Comparison of ENCODE assay signal across 19 cellular contexts in the genomic region with DNA sequence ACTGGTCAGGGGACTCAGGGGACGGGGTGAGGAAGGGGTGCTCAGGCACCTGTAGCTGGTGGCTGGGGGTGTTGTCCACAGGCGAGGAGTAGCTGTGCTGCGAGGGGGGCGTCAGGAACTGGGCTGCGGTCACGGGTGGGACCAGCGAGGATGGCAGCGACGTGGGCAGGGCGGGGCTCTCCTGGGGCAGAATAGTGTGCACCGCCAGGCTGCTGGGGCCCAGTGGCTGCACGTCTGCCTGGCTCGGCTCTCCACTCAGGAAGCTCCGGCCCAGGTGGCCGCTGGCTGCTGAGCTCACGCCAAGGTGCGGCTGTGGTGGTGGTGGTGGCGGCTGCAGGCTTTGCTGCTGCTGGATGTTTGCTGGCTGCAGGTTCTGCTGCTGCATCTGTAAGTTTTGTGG. TPM values are rescaled to one million over a fixed set of nuclear protein-coding genes. Genes with fewer than 3 reads are reported as not detected.
DNase-seq lines count a peak whose midpoint lies in the region; ATAC-seq, FAIRE-seq and TF ChIP-seq lines count a peak whose summit lies in the region.
"Had no signal": no experiment of that assay in that cellular context is flagged by ENCODE, and none has a peak within 500 bp of the region (broad histone marks: within the 10 kb centered on the region; RNA-seq: fewer than 3 reads in every experiment).

No MANE protein-coding gene starts in this region.

- H3K27me3 ChIP-seq in H9 (ENCODE audit: insufficient read depth, low read length) (no peaks in the 10 kb centered on the region), endothelial cell of umbilical vein (ENCODE audit: control insufficient read depth in 2 of 2, insufficient read depth in 2 of 2, low read length in 2 of 2) (no peaks in the 10 kb centered on the region), neuronal stem cell (ENCODE audit: control insufficient read depth in 3 of 3, insufficient read depth in 3 of 3, low read depth in 1 of 3, low read length in 3 of 3) (no peaks in the 10 kb centered on the region), HepG2 (ENCODE audit: control insufficient read depth in 1 of 2, insufficient read depth in 2 of 2, low read length in 2 of 2) (peaks cover 4 to 17% of the 10 kb centered on the region in 2 experiments; a peak in 3 of 5 replicates)
- H3K27me3 ChIP-seq: BLaER1 had no signal

- FAIRE-seq in endothelial cell of umbilical vein (lab: Jason Lieb, UNC) (no peak), HepG2 (lab: Jason Lieb, UNC) (no peak)
- FAIRE-seq: H54 had no signal

- no peak overlapping the region for H2BK15ac ChIP-seq in H9 (ENCODE audit: low read depth, low read length)
- no peak overlapping the region for H2BK15ac ChIP-seq in neuronal stem cell (ENCODE audit: low read length)

- no peak overlapping the region for H2BK5ac ChIP-seq in H9 (ENCODE audit: insufficient read length, low read length)
- H2BK5ac ChIP-seq in neuronal stem cell (ENCODE audit: low read length), result no peak overlapping the region

- H3K4me1 ChIP-seq in H9 (ENCODE audit: insufficient read depth, low read length) (no peaks in the 10 kb centered on the region), endothelial cell of umbilical vein (ENCODE audit: control insufficient read depth, extremely low read depth, insufficient read depth, low read length) (no peaks in the 10 kb centered on the region), neuronal stem cell (ENCODE audit: control insufficient read depth in 2 of 2, insufficient read depth in 1 of 2, low read depth in 1 of 2, low read length in 2 of 2) (peaks cover 0 to 11% of the 10 kb centered on the region in 2 donors), HepG2 (ENCODE audit: insufficient read depth, low read length) (no peaks in the 10 kb centered on the region)

- H2BK12ac ChIP-seq in H9 (ENCODE audit: insufficient read length, low read depth, low read length), result no peak overlapping the region
- H2BK12ac ChIP-seq in neuronal stem cell (ENCODE audit: low read length), result no peak overlapping the region

- H2BK20ac ChIP-seq in H9 (ENCODE audit: low read depth, low read length, poor library complexity, severe bottlenecking), result no peak overlapping the region

- ATAC-seq in GM18519 (IDR thresholded peaks at IDR 0.05; ENCODE audit: low FRiP score, unreplicated experiment) (no peak), HepG2 (no peak)

- no peak overlapping the region for H2BK120ac ChIP-seq in H9 (ENCODE audit: low read depth, low read length, poor library complexity, severe bottlenecking)
- H2BK120ac ChIP-seq in neuronal stem cell (ENCODE audit: low read depth, low read length), result no peak overlapping the region

- H3K18ac ChIP-seq in H9 (ENCODE audit: insufficient read length, low read depth, low read length) (no peak overlapping the region), neuronal stem cell (ENCODE audit: low read length) (no peak overlapping the region)

- no CpG with 5 or more reads among the region's 18 CpGs for WGBS in H9 (ENCODE audit: extremely low coverage, insufficient read length, low lambda C conversion rate)
- WGBS in neuronal stem cell (ENCODE audit: extremely low coverage in 2 of 2, insufficient read length in 2 of 2, insufficient replicate concordance in 1 of 2), 2 donors, result no CpG with 5 or more reads among the region's 18 CpGs
- WGBS in HepG2 (ENCODE audit: low lambda C conversion rate), result 90% methylated on average over 13 of the region's 18 CpGs

- no peaks in the 10 kb centered on the region for H3K9me1 ChIP-seq in endothelial cell of umbilical vein (replicated peaks; ENCODE audit: control insufficient read depth, extremely low read depth, insufficient read depth, low read length)

- TF ChIP-seq CTCF in H9 (conservative IDR thresholded peaks at IDR 0.05), result no peak
- no peak for TF ChIP-seq CTCF in RWPE1 (conservative IDR thresholded peaks at IDR 0.05; ENCODE audit: low read depth)
- TF ChIP-seq CTCF in endothelial cell of umbilical vein (IDR thresholded peaks at IDR 0.05; ENCODE audit: extremely low read depth in 1 of 2, insufficient read depth in 1 of 2, low read depth in 1 of 2, low read length in 2 of 2), result no peak
- TF ChIP-seq CTCF in HepG2 (CRISPR knock-in tag; IDR thresholded peaks at IDR 0.05), result no peak

- H3K27ac Mint-ChIP-seq in H9, result peak overlapping the region in 2 of 3 experiments; percentile 61 to 64; a peak in 2 of 7 replicates
- H3K27ac Mint-ChIP-seq: CD4-positive, alpha-beta T cell had no signal

- H2AFZ ChIP-seq in H9 (ENCODE audit: low read length), result no peak overlapping the region
- H2AFZ ChIP-seq in endothelial cell of umbilical vein (ENCODE audit: low read depth, low read length), result no peak overlapping the region
- H2AFZ ChIP-seq in neuronal stem cell (ENCODE audit: low read length), result no peak overlapping the region
- no peak overlapping the region for H2AFZ ChIP-seq in HepG2 (ENCODE audit: low read length)
- H2AFZ ChIP-seq: PC-9 had no signal

- no peak for TF ChIP-seq EP300 in HepG2 (IDR thresholded peaks at IDR 0.05; ENCODE audit: low read depth in 2 of 2, low read length in 2 of 2)
- TF ChIP-seq EP300 in HepG2 (CRISPR knock-in tag; IDR thresholded peaks at IDR 0.05; ENCODE audit: borderline replicate concordance), result no peak

- TF ChIP-seq POLR2A in endothelial cell of umbilical vein (IDR thresholded peaks at IDR 0.05; ENCODE audit: low read depth, low read length) (no peak), HepG2 (IDR thresholded peaks at IDR 0.05; ENCODE audit: insufficient read depth in 1 of 2, low read depth in 2 of 2, low read length in 2 of 2) (no peak)

- peaks cover 7 to 41% (median 32%) of the 10 kb centered on the region in 3 experiments; a peak in 6 of 7 replicates for H3K36me3 Mint-ChIP-seq in H9 (ENCODE audit: insufficient read depth in 1 of 3, low read depth in 3 of 3)

- no peaks in the 10 kb centered on the region for H3K9me3 Mint-ChIP-seq in H9
- H3K9me3 Mint-ChIP-seq: CD4-positive, alpha-beta T cell had no signal

- BruUV-seq in endothelial cell of umbilical vein (replicated peaks; lab: Mats Ljungman, UMichigan) (TSS peak; percentile 26), HepG2 (replicated peaks; lab: Mats Ljungman, UMichigan) (no TSS peak)

- no peak overlapping the region for H4K5ac ChIP-seq in H9 (ENCODE audit: insufficient read length, low read depth, low read length)

- dilution Hi-C loops in endothelial cell of umbilical vein (cut with MboI; ENCODE audit: extremely low pct_ligation_motif_present, low sequenced_read_pairs), result no loop called here

- H3K23ac ChIP-seq in H9 (ENCODE audit: insufficient read length, low read depth, low read length) (no peak overlapping the region), neuronal stem cell (ENCODE audit: low read depth, low read length, poor library complexity) (peak overlapping the region; percentile 20)

- H3K4ac ChIP-seq in H9 (ENCODE audit: low read depth, low read length) (no peak overlapping the region), neuronal stem cell (ENCODE audit: low read length) (no peak overlapping the region)

- CTCF ChIA-PET in RWPE1 (lab: Yijun Ruan, JAX), result interaction anchor here (0.6 to 1.0 kb wide), 3 partner anchors 42 to 130 kb away, joined by 3 to 4 read pairs (median 3); no protein-coding TSS in a partner anchor
- CTCF ChIA-PET in endothelial cell of umbilical vein (lab: Charles Lee), result interaction anchor here (0.8 to 1.0 kb wide), 3 partner anchors 11 to 131 kb away, joined by 3 read pairs; no protein-coding TSS in a partner anchor
- CTCF ChIA-PET in HepG2 (lab: Yijun Ruan, JAX; ENCODE audit: low intra/inter-chr PET ratio, low total read pairs), result no interaction called here

- no peak overlapping the region for H3K4me3 ChIP-seq in endothelial cell of umbilical vein (replicated peaks in 1 of 3; ENCODE audit: insufficient read depth in 1 of 3, low read depth in 1 of 3, low read length in 3 of 3)
- H3K4me3 ChIP-seq in neuronal stem cell (ENCODE audit: low read length in 2 of 2), result peak overlapping the region in 1 of 2 donors; percentile 27
- H3K4me3 ChIP-seq in HepG2 (replicated peaks in 1 of 3; ENCODE audit: insufficient read depth in 1 of 3, low read depth in 2 of 3, low read length in 3 of 3), result no peak overlapping the region
- H3K4me3 ChIP-seq: BLaER1, PC-9 had no signal

- no peak overlapping the region for H4K91ac ChIP-seq in H9 (ENCODE audit: insufficient read length, low read depth, low read length)
- no peak overlapping the region for H4K91ac ChIP-seq in neuronal stem cell (ENCODE audit: low read depth, low read length, poor library complexity)

- no peak overlapping the region for H3K27ac ChIP-seq in H9 (ENCODE audit: insufficient read length, low read depth, low read length)
- peak overlapping the region; percentile 31 for H3K27ac ChIP-seq in RWPE1
- no peak overlapping the region for H3K27ac ChIP-seq in endothelial cell of umbilical vein (ENCODE audit: insufficient read depth, low read depth, low read length)
- no peak overlapping the region for H3K27ac ChIP-seq in neuronal stem cell (replicated peaks; ENCODE audit: low read length)
- H3K27ac ChIP-seq in HepG2 (ENCODE audit: extremely low read length, insufficient read depth, low read length), result no peak overlapping the region
- H3K27ac ChIP-seq: BLaER1, PC-9 had no signal

- POLR2A ChIA-PET in RWPE1 (lab: Yijun Ruan, JAX; ENCODE audit: low non-redundant PET) (interaction anchor here (0.5 kb wide), 1 partner anchor 126 kb away, joined by 3 read pairs; no protein-coding TSS in a partner anchor), endothelial cell of umbilical vein (lab: Charles Lee) (no interaction called here), HepG2 (lab: Yijun Ruan, JAX) (no interaction called here)

- H3K36me3 ChIP-seq in endothelial cell of umbilical vein (ENCODE audit: control insufficient read depth in 2 of 2, extremely low read depth in 1 of 2, insufficient read depth in 2 of 2, low read length in 2 of 2) (peaks cover 27 to 59% of the 10 kb centered on the region in 2 experiments), neuronal stem cell (replicated peaks in 1 of 2; ENCODE audit: control insufficient read depth in 2 of 2, insufficient read depth in 2 of 2, low read length in 2 of 2) (peaks cover 55 to 72% of the 10 kb centered on the region in 2 donors), HepG2 (replicated peaks in 1 of 2; ENCODE audit: control insufficient read depth in 1 of 2, insufficient read depth in 2 of 2, low read length in 2 of 2) (no peaks in the 10 kb centered on the region)

- no peak overlapping the region for H3K4me3 Mint-ChIP-seq in H9
- H3K4me3 Mint-ChIP-seq: CD4-positive, alpha-beta T cell had no signal

- no peak for DNase-seq in H9
- DNase-seq in RWPE1 (ENCODE audit: low spot score), result no peak
- DNase-seq in endothelial cell of umbilical vein (ENCODE audit: low read depth, low spot score), result no peak
- DNase-seq in neuronal stem cell (ENCODE audit: low spot score), result no peak
- DNase-seq in NCI-H146 (lab: John Stamatoyannopoulos, UW), result no peak
- no peak for DNase-seq in HepG2 (ENCODE audit: low spot score)
- DNase-seq: CD4-positive, alpha-beta T cell; COR-L47; DMS79; KBM-7; MM.1S; NCI-H1048; NCI-H1436; NCI-H1930; NCI-H69; PC-9 had no signal

- H2AK5ac ChIP-seq in H9 (ENCODE audit: insufficient read length, low read length), result no peak overlapping the region
- no peak overlapping the region for H2AK5ac ChIP-seq in neuronal stem cell (ENCODE audit: low read depth, low read length)

- H3K14ac ChIP-seq in H9 (ENCODE audit: insufficient read depth, low read length) (no peak overlapping the region), neuronal stem cell (ENCODE audit: low read length) (peak overlapping the region; percentile 8)

- H3K79me1 ChIP-seq in H9 (ENCODE audit: insufficient read depth, low read depth, low read length, poor library complexity, severe bottlenecking), result no peaks in the 10 kb centered on the region
- peaks cover 20% of the 10 kb centered on the region for H3K79me1 ChIP-seq in neuronal stem cell (ENCODE audit: low read depth, low read length)

- H3K79me2 ChIP-seq in H9 (ENCODE audit: insufficient read depth, low read length), result no peaks in the 10 kb centered on the region
- no peaks in the 10 kb centered on the region for H3K79me2 ChIP-seq in endothelial cell of umbilical vein (ENCODE audit: control insufficient read depth, insufficient read depth, low read length)
- H3K79me2 ChIP-seq in HepG2 (ENCODE audit: insufficient read depth, low read length), result no peaks in the 10 kb centered on the region

- H3T11ph ChIP-seq in H9 (ENCODE audit: low read length), result no peak overlapping the region

- TF ChIP-seq RAD21 in HepG2 (CRISPR knock-in tag; IDR thresholded peaks at IDR 0.05), result no peak

- no peaks in the 10 kb centered on the region; the same call in 1 of the 2 replicates for H3K27me3 Mint-ChIP-seq in H9 (ENCODE audit: low read depth)
- H3K27me3 Mint-ChIP-seq: CD4-positive, alpha-beta T cell had no signal

- no peaks in the 10 kb centered on the region for H4K20me1 ChIP-seq in H9 (ENCODE audit: control insufficient read depth, insufficient read depth, insufficient read length)
- H4K20me1 ChIP-seq in endothelial cell of umbilical vein (replicated peaks; ENCODE audit: control insufficient read depth, extremely low read depth, insufficient read depth, low read length), result peaks cover 2% of the 10 kb centered on the region
- peaks cover 2% of the 10 kb centered on the region; the same call in 1 of the 2 replicates for H4K20me1 ChIP-seq in HepG2 (ENCODE audit: insufficient read depth, low read length)

- no peaks in the 10 kb centered on the region for H3K23me2 ChIP-seq in H9 (ENCODE audit: insufficient read length, low read depth, low read length, poor library complexity, severe bottlenecking)

- no peak overlapping the region for H3K56ac ChIP-seq in H9 (ENCODE audit: insufficient read length, low read depth, low read length)

- in situ Hi-C loops in HepG2 (cut with HindIII; ENCODE audit: extremely low pct_ligation_motif_present, low pct_unique_long_range_greater_than_20kb), result no loop called here

- H3K4me1 Mint-ChIP-seq in H9, result no peaks in the 10 kb centered on the region

- no peak overlapping the region for H4K8ac ChIP-seq in H9 (replicated peaks; ENCODE audit: insufficient read length, low read depth, low read length)
- peak overlapping the region; percentile 86 for H4K8ac ChIP-seq in neuronal stem cell (ENCODE audit: low read depth, low read length)

- no peaks in the 10 kb centered on the region for H3K9me3 ChIP-seq in H9 (ENCODE audit: control insufficient read depth, low read depth, low read length)
- H3K9me3 ChIP-seq in endothelial cell of umbilical vein (replicated peaks; ENCODE audit: control insufficient read depth, insufficient read depth, low read length), result no peaks in the 10 kb centered on the region
- peaks cover 0 to 3% of the 10 kb centered on the region in 2 donors for H3K9me3 ChIP-seq in neuronal stem cell (replicated peaks in 1 of 2; ENCODE audit: control insufficient read depth in 2 of 2, insufficient read depth in 1 of 2, low read depth in 1 of 2, low read length in 2 of 2)
- H3K9me3 ChIP-seq in HepG2 (ENCODE audit: low read length), result no peaks in the 10 kb centered on the region
- H3K9me3 ChIP-seq: BLaER1 had no signal

- intact Hi-C loops in endothelial cell of umbilical vein (cut with micrococcal nuclease) (no loop called here), HepG2 (cut with micrococcal nuclease; ENCODE audit: unreplicated experiment) (no loop called here)

- no peak overlapping the region for H3K9ac ChIP-seq in H9 (ENCODE audit: extremely low read depth, insufficient read length, low read length)
- H3K9ac ChIP-seq in endothelial cell of umbilical vein (replicated peaks; ENCODE audit: extremely low read depth, insufficient read depth, low read length), result no peak overlapping the region
- no peak overlapping the region for H3K9ac ChIP-seq in neuronal stem cell (ENCODE audit: low read depth, low read length, poor library complexity)
- H3K9ac ChIP-seq in HepG2 (ENCODE audit: insufficient read depth, low read depth, low read length), result no peak overlapping the region
- H3K9ac ChIP-seq: BLaER1 had no signal

- H3K4me2 ChIP-seq in H9 (ENCODE audit: insufficient read depth, insufficient read length, low read length) (no peak overlapping the region), endothelial cell of umbilical vein (ENCODE audit: insufficient read depth, low read length) (no peak overlapping the region), neuronal stem cell (ENCODE audit: insufficient read depth, low read length, poor library complexity, severe bottlenecking) (no peak overlapping the region), HepG2 (ENCODE audit: low read depth, low read length) (no peak overlapping the region)
- H3K4me2 ChIP-seq: BLaER1, PC-9 had no signal

RNA-seq across cellular contexts. Expression of a gene that starts 13.3 kb away (rescaled TPM):
- total RNA-seq in H9 (2021) (52.1 and 56.4 TPM in 2 replicates), endothelial cell of umbilical vein (76.7 and 80.6 TPM in 2 replicates), HepG2 (2016; rRNA removed; fragmentation: Illumina TruSeq; extraction: Trizol) (15.9 and 27.7 TPM in 2 replicates)
- polyA plus RNA-seq in endothelial cell of umbilical vein (33.5 and 34.5 TPM in 2 replicates), HepG2 (2011; rRNA removed) (17.9 and 18.9 TPM in 2 replicates)
- 38.4 and 38.9 TPM in 2 replicates for polyA plus RNA-seq in endothelial cell of umbilical vein (2011; cell fraction: cytosol; rRNA removed)
- 116 and 118 TPM in 2 replicates for polyA plus RNA-seq in endothelial cell of umbilical vein (2011; cell fraction: nucleus; rRNA removed)
- polyA plus RNA-seq in endothelial cell of umbilical vein (2012), result 61.7 and 62.2 TPM in 2 replicates
- 41.8 and 45.2 TPM in 2 replicates for polyA minus RNA-seq in endothelial cell of umbilical vein
- polyA minus RNA-seq in endothelial cell of umbilical vein (2011; cell fraction: cytosol; rRNA and poly(A)+ RNA removed), result 46.3 TPM
- 40.9 and 44.0 TPM in 2 replicates for polyA minus RNA-seq in endothelial cell of umbilical vein (2011; cell fraction: nucleus; rRNA and poly(A)+ RNA removed)
- polyA plus RNA-seq in neuronal stem cell (2013, experiment 1 of 2), result 14.7 TPM
- 15.9 TPM for polyA plus RNA-seq in neuronal stem cell (2013, experiment 2 of 2)
- total RNA-seq in HepG2 (2016; cell fraction: cytosol; rRNA removed; fragmentation: Illumina TruSeq; extraction: Trizol; ENCODE audit: low read depth), result 3.9 TPM in 2 replicates
- total RNA-seq in HepG2 (2016; cell fraction: insoluble cytoplasmic fraction; rRNA removed; fragmentation: Illumina TruSeq; extraction: Trizol), result 15.7 and 21.0 TPM in 2 replicates
- total RNA-seq in HepG2 (2016; cell fraction: membrane; rRNA removed; fragmentation: Illumina TruSeq; extraction: Trizol), result 12.2 and 12.3 TPM in 2 replicates
- total RNA-seq in HepG2 (2016; cell fraction: nucleus; rRNA removed; fragmentation: Illumina TruSeq; extraction: Trizol), result 25.4 and 28.9 TPM in 2 replicates
- polyA plus RNA-seq in HepG2 (2011; cell fraction: cytosol; rRNA removed), result 12.7 and 13.2 TPM in 2 replicates
- 71.0 and 81.7 TPM in 2 replicates for polyA plus RNA-seq in HepG2 (2011; cell fraction: nucleus; rRNA removed)
- polyA plus RNA-seq in HepG2 (2012), result 26.1 and 28.5 TPM in 2 replicates
- polyA plus RNA-seq in HepG2 (2016; cell fraction: cytosol; fragmentation: Illumina TruSeq; extraction: Trizol; ENCODE audit: low read depth), result 2.6 and 3.4 TPM in 2 replicates
- 29.5 and 38.6 TPM in 2 replicates for polyA plus RNA-seq in HepG2 (2016; cell fraction: insoluble cytoplasmic fraction; fragmentation: Illumina TruSeq; extraction: Trizol; ENCODE audit: low read depth)
- 7.1 and 8.4 TPM in 2 replicates for polyA plus RNA-seq in HepG2 (2016; cell fraction: membrane; fragmentation: Illumina TruSeq; extraction: Trizol; ENCODE audit: low read depth)
- polyA plus RNA-seq in HepG2 (2016; cell fraction: nucleus; fragmentation: Illumina TruSeq; extraction: Trizol; ENCODE audit: insufficient read depth, low read depth), result 72.9 and 74.4 TPM in 2 replicates
- 29.0 and 33.5 TPM in 2 replicates for polyA minus RNA-seq in HepG2 (2011; rRNA and poly(A)+ RNA removed; ENCODE audit: low replicate concordance)
- polyA minus RNA-seq in HepG2 (2011; cell fraction: cytosol; rRNA and poly(A)+ RNA removed), result 27.1 and 28.7 TPM in 2 replicates
- polyA minus RNA-seq in HepG2 (2011; cell fraction: nucleus; rRNA and poly(A)+ RNA removed), result 24.8 and 24.9 TPM in 2 replicates

RNA-seq across cellular contexts. Expression of a gene that starts 49.7 kb away (rescaled TPM):
- total RNA-seq in H9 (2021) (63.7 and 71.6 TPM in 2 replicates), endothelial cell of umbilical vein (153 and 161 TPM in 2 replicates), HepG2 (2016; rRNA removed; fragmentation: Illumina TruSeq; extraction: Trizol) (0.22 and 0.35 TPM in 2 replicates)
- polyA plus RNA-seq in endothelial cell of umbilical vein (27.0 and 31.7 TPM in 2 replicates), HepG2 (2011; rRNA removed) (0.09 and 0.12 TPM in 2 replicates)
- 22.4 and 26.2 TPM in 2 replicates for polyA plus RNA-seq in endothelial cell of umbilical vein (2011; cell fraction: cytosol; rRNA removed)
- 75.3 and 84.8 TPM in 2 replicates for polyA plus RNA-seq in endothelial cell of umbilical vein (2011; cell fraction: nucleus; rRNA removed)
- 33.7 and 50.3 TPM in 2 replicates for polyA plus RNA-seq in endothelial cell of umbilical vein (2012)
- 52.5 and 73.2 TPM in 2 replicates for polyA minus RNA-seq in endothelial cell of umbilical vein
- polyA minus RNA-seq in endothelial cell of umbilical vein (2011; cell fraction: cytosol; rRNA and poly(A)+ RNA removed), result 13.9 TPM
- 49.7 and 95.4 TPM in 2 replicates for polyA minus RNA-seq in endothelial cell of umbilical vein (2011; cell fraction: nucleus; rRNA and poly(A)+ RNA removed)
- polyA plus RNA-seq in neuronal stem cell (2013, experiment 1 of 2), result 32.9 TPM
- polyA plus RNA-seq in neuronal stem cell (2013, experiment 2 of 2), result 33.2 TPM
- 0.18 and 0.20 TPM in 2 replicates for total RNA-seq in HepG2 (2016; cell fraction: cytosol; rRNA removed; fragmentation: Illumina TruSeq; extraction: Trizol; ENCODE audit: low read depth)
- total RNA-seq in HepG2 (2016; cell fraction: insoluble cytoplasmic fraction; rRNA removed; fragmentation: Illumina TruSeq; extraction: Trizol), result 0.13 and 0.43 TPM in 2 replicates
- 0.17 and 0.28 TPM in 2 replicates for total RNA-seq in HepG2 (2016; cell fraction: membrane; rRNA removed; fragmentation: Illumina TruSeq; extraction: Trizol)
- 0.69 and 1.3 TPM in 2 replicates for total RNA-seq in HepG2 (2016; cell fraction: nucleus; rRNA removed; fragmentation: Illumina TruSeq; extraction: Trizol)
- polyA plus RNA-seq in HepG2 (2011; cell fraction: cytosol; rRNA removed), result 0.04 and 0.11 TPM in 2 replicates
- polyA plus RNA-seq in HepG2 (2011; cell fraction: nucleus; rRNA removed), result 0.90 and 1.1 TPM in 2 replicates
- 0.09 and 0.31 TPM in 2 replicates for polyA plus RNA-seq in HepG2 (2012)
- 0.02 TPM in 2 replicates for polyA plus RNA-seq in HepG2 (2016; cell fraction: cytosol; fragmentation: Illumina TruSeq; extraction: Trizol; ENCODE audit: low read depth)
- polyA plus RNA-seq in HepG2 (2016; cell fraction: insoluble cytoplasmic fraction; fragmentation: Illumina TruSeq; extraction: Trizol; ENCODE audit: low read depth), result 0.15 and 0.22 TPM in 2 replicates
- 0.05 and 0.13 TPM in 2 replicates for polyA plus RNA-seq in HepG2 (2016; cell fraction: membrane; fragmentation: Illumina TruSeq; extraction: Trizol; ENCODE audit: low read depth)
- 1.3 and 1.9 TPM in 2 replicates for polyA plus RNA-seq in HepG2 (2016; cell fraction: nucleus; fragmentation: Illumina TruSeq; extraction: Trizol; ENCODE audit: insufficient read depth, low read depth)
- 0.54 and 4.7 TPM in 2 replicates for polyA minus RNA-seq in HepG2 (2011; rRNA and poly(A)+ RNA removed; ENCODE audit: low replicate concordance)
- 0.44 and 0.99 TPM in 2 replicates for polyA minus RNA-seq in HepG2 (2011; cell fraction: cytosol; rRNA and poly(A)+ RNA removed)
- polyA minus RNA-seq in HepG2 (2011; cell fraction: nucleus; rRNA and poly(A)+ RNA removed), result 0.64 and 0.75 TPM in 2 replicates

RNA-seq across cellular contexts. Expression of a gene that starts 56.5 kb away (rescaled TPM):
- total RNA-seq in H9 (2021), result 20.4 and 21.0 TPM in 2 replicates
- 22.9 and 24.5 TPM in 2 replicates for total RNA-seq in endothelial cell of umbilical vein
- 15.0 and 17.1 TPM in 2 replicates for polyA plus RNA-seq in endothelial cell of umbilical vein
- 10.2 and 12.4 TPM in 2 replicates for polyA plus RNA-seq in endothelial cell of umbilical vein (2011; cell fraction: cytosol; rRNA removed)
- polyA plus RNA-seq in endothelial cell of umbilical vein (2011; cell fraction: nucleus; rRNA removed), result 49.6 and 50.0 TPM in 2 replicates
- 10.9 and 15.1 TPM in 2 replicates for polyA plus RNA-seq in endothelial cell of umbilical vein (2012)
- 8.5 and 9.1 TPM in 2 replicates for polyA minus RNA-seq in endothelial cell of umbilical vein
- 6.8 TPM for polyA minus RNA-seq in endothelial cell of umbilical vein (2011; cell fraction: cytosol; rRNA and poly(A)+ RNA removed)
- 10.5 and 15.5 TPM in 2 replicates for polyA minus RNA-seq in endothelial cell of umbilical vein (2011; cell fraction: nucleus; rRNA and poly(A)+ RNA removed)
- 17.9 TPM for polyA plus RNA-seq in neuronal stem cell (2013, experiment 1 of 2)
- polyA plus RNA-seq in neuronal stem cell (2013, experiment 2 of 2), result 17.2 TPM
- 3.0 and 5.5 TPM in 2 replicates for total RNA-seq in HepG2 (2016; rRNA removed; fragmentation: Illumina TruSeq; extraction: Trizol)
- 0.91 and 1.3 TPM in 2 replicates for total RNA-seq in HepG2 (2016; cell fraction: cytosol; rRNA removed; fragmentation: Illumina TruSeq; extraction: Trizol; ENCODE audit: low read depth)
- 2.7 and 5.4 TPM in 2 replicates for total RNA-seq in HepG2 (2016; cell fraction: insoluble cytoplasmic fraction; rRNA removed; fragmentation: Illumina TruSeq; extraction: Trizol)
- 3.3 and 3.4 TPM in 2 replicates for total RNA-seq in HepG2 (2016; cell fraction: membrane; rRNA removed; fragmentation: Illumina TruSeq; extraction: Trizol)
- total RNA-seq in HepG2 (2016; cell fraction: nucleus; rRNA removed; fragmentation: Illumina TruSeq; extraction: Trizol), result 5.6 and 6.0 TPM in 2 replicates
- 5.5 and 7.5 TPM in 2 replicates for polyA plus RNA-seq in HepG2 (2011; rRNA removed)
- 3.2 and 4.1 TPM in 2 replicates for polyA plus RNA-seq in HepG2 (2011; cell fraction: cytosol; rRNA removed)
- polyA plus RNA-seq in HepG2 (2011; cell fraction: nucleus; rRNA removed), result 45.5 and 51.1 TPM in 2 replicates
- polyA plus RNA-seq in HepG2 (2012), result 3.7 and 5.4 TPM in 2 replicates
- 0.89 and 1.0 TPM in 2 replicates for polyA plus RNA-seq in HepG2 (2016; cell fraction: cytosol; fragmentation: Illumina TruSeq; extraction: Trizol; ENCODE audit: low read depth)
- 4.0 and 5.3 TPM in 2 replicates for polyA plus RNA-seq in HepG2 (2016; cell fraction: insoluble cytoplasmic fraction; fragmentation: Illumina TruSeq; extraction: Trizol; ENCODE audit: low read depth)
- 2.6 and 3.1 TPM in 2 replicates for polyA plus RNA-seq in HepG2 (2016; cell fraction: membrane; fragmentation: Illumina TruSeq; extraction: Trizol; ENCODE audit: low read depth)
- polyA plus RNA-seq in HepG2 (2016; cell fraction: nucleus; fragmentation: Illumina TruSeq; extraction: Trizol; ENCODE audit: insufficient read depth, low read depth), result 22.1 and 22.8 TPM in 2 replicates
- polyA minus RNA-seq in HepG2 (2011; rRNA and poly(A)+ RNA removed; ENCODE audit: low replicate concordance), result 5.4 and 5.9 TPM in 2 replicates
- 2.7 and 3.1 TPM in 2 replicates for polyA minus RNA-seq in HepG2 (2011; cell fraction: cytosol; rRNA and poly(A)+ RNA removed)
- 5.8 and 7.5 TPM in 2 replicates for polyA minus RNA-seq in HepG2 (2011; cell fraction: nucleus; rRNA and poly(A)+ RNA removed)

Comparison
In these comparisons a context has a peak if more than half of its experiments do, and no peak if none do; other contexts are left out.
1. RNA of a gene that starts 49.7 kb away (total RNA-seq): 153 to 161 TPM in endothelial cell of umbilical vein and 63.7 to 71.6 TPM in H9; 0.13 to 1.3 TPM in HepG2; every median in the first group is over 10 times any median in the second.